14 cellular contexts compared by ENCODE assay signal in genomic region chr5:10677533-10677932, GRCh38.
DNase-seq lines count a peak whose midpoint lies in the region; ATAC-seq, FAIRE-seq and TF ChIP-seq lines count a peak whose summit lies in the region.
"Had no signal": no experiment of that assay in that cellular context is flagged by ENCODE, and none has a peak within 500 bp of the region (broad histone marks: within the 10 kb centered on the region; RNA-seq: fewer than 3 reads in every experiment).

No MANE protein-coding gene starts in this region.

- SMC1A ChIA-PET in GM12878 (lab: Charles Lee; ENCODE audit: uncharacterized antibody, unreplicated experiment) = no interaction called here

- TF ChIP-seq EP300 in HepG2 (IDR thresholded peaks at IDR 0.05; ENCODE audit: low read depth in 2 of 2, low read length in 2 of 2) = no peak
- TF ChIP-seq EP300 in HepG2 (CRISPR knock-in tag; IDR thresholded peaks at IDR 0.05; ENCODE audit: borderline replicate concordance) = no peak
- no peak for TF ChIP-seq EP300 in GM12878 (IDR thresholded peaks at IDR 0.05; ENCODE audit: borderline replicate concordance in 1 of 2, control insufficient read depth in 1 of 2, low read depth in 2 of 2, low read length in 2 of 2)

- H2AFZ ChIP-seq in HepG2 (ENCODE audit: low read length) = no peak overlapping the region
- H2AFZ ChIP-seq in GM12878 (ENCODE audit: control insufficient read depth, low read depth, low read length) = no peak overlapping the region

- no peaks in the 10 kb centered on the region for H3K27me3 ChIP-seq in HepG2 (ENCODE audit: control insufficient read depth in 1 of 2, insufficient read depth in 2 of 2, low read length in 2 of 2)
- H3K27me3 ChIP-seq in right lobe of liver = no peaks in the 10 kb centered on the region
- no peaks in the 10 kb centered on the region for H3K27me3 ChIP-seq in GM12878 (replicated peaks in 1 of 2; ENCODE audit: control insufficient read depth in 2 of 2, insufficient read depth in 2 of 2, low read length in 1 of 2)
- H3K27me3 ChIP-seq: BLaER1 treated with 17β-estradiol and CSF1 and Interleukin-3, amounts not matched to agents 10 nM and 100 nM had no signal

- WGBS in HepG2 (ENCODE audit: low lambda C conversion rate) = 99% methylated on average over 7 of the region's 7 CpGs
- 94% methylated on average over 3 of the region's 7 CpGs for WGBS in right lobe of liver (ENCODE audit: insufficient coverage, low coverage, low lambda C conversion rate, missing lambda C conversion rate)
- WGBS in GM12878 (ENCODE audit: insufficient coverage, insufficient replicate concordance, low lambda C conversion rate, missing lambda C conversion rate) = over 99% methylated on average over 7 of the region's 7 CpGs

- no peak for TF ChIP-seq CTCF in HepG2 (CRISPR knock-in tag; IDR thresholded peaks at IDR 0.05)
- TF ChIP-seq CTCF in right lobe of liver (IDR thresholded peaks at IDR 0.05) = no peak
- TF ChIP-seq CTCF in GM12878 (IDR thresholded peaks at IDR 0.05 in 2 of 3, conservative IDR thresholded peaks at IDR 0.05 in 1 of 3; ENCODE audit: control insufficient read depth in 2 of 3, extremely low read depth in 1 of 3, insufficient read depth in 1 of 3, low read depth in 3 of 3, low read length in 3 of 3) = no peak

- peaks cover 24 to 31% of the 10 kb centered on the region in 2 experiments for H3K36me3 ChIP-seq in HepG2 (replicated peaks in 1 of 2; ENCODE audit: control insufficient read depth in 1 of 2, insufficient read depth in 2 of 2, low read length in 2 of 2)
- H3K36me3 ChIP-seq in right lobe of liver = peaks cover 0 to 30% (median 15%) of the 10 kb centered on the region in 4 donors
- peaks cover 24 to 26% of the 10 kb centered on the region in 2 experiments; a peak in 3 of 4 replicates for H3K36me3 ChIP-seq in GM12878 (ENCODE audit: control insufficient read depth in 2 of 2, insufficient read depth in 2 of 2, low read length in 1 of 2)

- H3K4me1 ChIP-seq in HepG2 (ENCODE audit: insufficient read depth, low read length) (no peaks in the 10 kb centered on the region), right lobe of liver (peaks cover 0 to under 1% (median 0%) of the 10 kb centered on the region in 4 donors), GM12878 (ENCODE audit: control insufficient read depth, insufficient read depth, low read length) (no peaks in the 10 kb centered on the region)

- no peak overlapping the region for H3K4me2 ChIP-seq in HepG2 (ENCODE audit: low read depth, low read length)
- no peak overlapping the region for H3K4me2 ChIP-seq in GM12878 (ENCODE audit: control insufficient read depth, insufficient read depth)
- H3K4me2 ChIP-seq: BLaER1 treated with 17β-estradiol and CSF1 and Interleukin-3, amounts not matched to agents 10 nM and 100 nM had no signal

- no peak for DNase-seq in HepG2 (ENCODE audit: low spot score)
- DNase-seq in right lobe of liver = no peak
- DNase-seq in GM12878 (ENCODE audit: low read depth, low spot score) = no peak
- DNase-seq in mesenteric fat pad (ENCODE audit: low spot score) = peak; percentile 55
- no peak for DNase-seq in DMS53 treated with DMSO at 0.1 percent for 48 hours (lab: John Stamatoyannopoulos, UW; ENCODE audit: unreplicated experiment)
- no peak for DNase-seq in SHP77 treated with DMSO at 0.1 percent for 48 hours (lab: John Stamatoyannopoulos, UW)
- DNase-seq in T-helper 2 cell treated with Interferon-gamma antibody and Interleukin-4, amounts not matched to agents 5 μg/mL and 100 μg/mL, for 36 hours (ENCODE audit: low spot score) = no peak
- DNase-seq: CD4-positive, CD25-positive, alpha-beta regulatory T cell; DMS53; HCEC 1CT had no signal

- CTCF ChIA-PET in HepG2 (lab: Yijun Ruan, JAX; ENCODE audit: low intra/inter-chr PET ratio, low total read pairs) (no interaction called here), GM12878 (lab: Yijun Ruan, JAX) (no interaction called here)

- no peak overlapping the region for H3K27ac Mint-ChIP-seq in T-helper 2 cell treated with Interferon-gamma antibody and Interleukin-4, amounts not matched to agents 5 μg/mL and 100 μg/mL, for 36 hours

- no TSS peak for BruUV-seq in HepG2 (replicated peaks; lab: Mats Ljungman, UMichigan)
- no TSS peak for BruUV-seq in GM12878 (replicated peaks; lab: Mats Ljungman, UMichigan)

- H3K4me1 Mint-ChIP-seq in T-helper 2 cell treated with Interferon-gamma antibody and Interleukin-4, amounts not matched to agents 5 μg/mL and 100 μg/mL, for 36 hours (ENCODE audit: low read depth) = no peaks in the 10 kb centered on the region

- H3K36me3 Mint-ChIP-seq in T-helper 2 cell treated with Interferon-gamma antibody and Interleukin-4, amounts not matched to agents 5 μg/mL and 100 μg/mL, for 36 hours (ENCODE audit: low read depth) = peaks cover 16% of the 10 kb centered on the region

- H3K4me3 ChIP-seq in HepG2 (replicated peaks in 1 of 3; ENCODE audit: insufficient read depth in 1 of 3, low read depth in 2 of 3, low read length in 3 of 3) = no peak overlapping the region
- no peak overlapping the region for H3K4me3 ChIP-seq in right lobe of liver
- H3K4me3 ChIP-seq in GM12878 = no peak overlapping the region
- H3K4me3 ChIP-seq: BLaER1 treated with 17β-estradiol and CSF1 and Interleukin-3, amounts not matched to agents 10 nM and 100 nM had no signal

- in situ Hi-C loops in HepG2 (cut with HindIII; ENCODE audit: extremely low pct_ligation_motif_present, low pct_unique_long_range_greater_than_20kb) = no loop called here
- in situ Hi-C loops in GM12878 (cut with MboI) = no loop called here

- TF ChIP-seq POLR2A in HepG2 (IDR thresholded peaks at IDR 0.05; ENCODE audit: insufficient read depth in 1 of 2, low read depth in 2 of 2, low read length in 2 of 2) = no peak
- no peak for TF ChIP-seq POLR2A in right lobe of liver (IDR thresholded peaks at IDR 0.05)
- no peak for TF ChIP-seq POLR2A in GM12878 (IDR thresholded peaks at IDR 0.05; ENCODE audit: low read depth, low read length)

- RAD21 ChIA-PET in GM12878 (lab: Charles Lee; ENCODE audit: unreplicated experiment) = no interaction called here

- H3K79me2 ChIP-seq in HepG2 (ENCODE audit: insufficient read depth, low read length) (no peaks in the 10 kb centered on the region), GM12878 (ENCODE audit: control insufficient read depth, insufficient read depth, low read length) (no peaks in the 10 kb centered on the region)

- POLR2A ChIA-PET in HepG2 (lab: Yijun Ruan, JAX) = no interaction called here
- POLR2A ChIA-PET in GM12878 (lab: Charles Lee) = no interaction called here

- H3K9ac ChIP-seq in HepG2 (ENCODE audit: insufficient read depth, low read depth, low read length) = no peak overlapping the region
- H3K9ac ChIP-seq in GM12878 (ENCODE audit: control insufficient read depth, insufficient read depth, low read length) = no peak overlapping the region
- H3K9ac ChIP-seq: BLaER1 treated with 17β-estradiol and CSF1 and Interleukin-3, amounts not matched to agents 10 nM and 100 nM had no signal

- no peaks in the 10 kb centered on the region for H3K27me3 Mint-ChIP-seq in T-helper 2 cell treated with Interferon-gamma antibody and Interleukin-4, amounts not matched to agents 5 μg/mL and 100 μg/mL, for 36 hours (ENCODE audit: low read depth)
- H3K27me3 Mint-ChIP-seq: CD4-positive, CD25-positive, alpha-beta regulatory T cell had no signal

- ATAC-seq in HepG2 (no peak), right lobe of liver (no peak), GM12878 (no peak)

- H3K9me3 Mint-ChIP-seq in T-helper 2 cell treated with Interferon-gamma antibody and Interleukin-4, amounts not matched to agents 5 μg/mL and 100 μg/mL, for 36 hours = peaks cover 7% of the 10 kb centered on the region

- intact Hi-C loops in HepG2 (cut with micrococcal nuclease; ENCODE audit: unreplicated experiment) = no loop called here
- intact Hi-C loops in right lobe of liver (cut with DNase I) = no loop called here
- intact Hi-C loops in GM12878 (cut with micrococcal nuclease; ENCODE audit: unreplicated experiment) = no loop called here

- no peak for FAIRE-seq in HepG2 (lab: Jason Lieb, UNC)
- FAIRE-seq in GM12878 (lab: Jason Lieb, UNC) = no peak
- FAIRE-seq: H1, HTR-8/SVneo had no signal

- no peak overlapping the region for H3K4me3 Mint-ChIP-seq in T-helper 2 cell treated with Interferon-gamma antibody and Interleukin-4, amounts not matched to agents 5 μg/mL and 100 μg/mL, for 36 hours
- H3K4me3 Mint-ChIP-seq: CD4-positive, CD25-positive, alpha-beta regulatory T cell; HFFc6 had no signal

- H3K27ac ChIP-seq in HepG2 (ENCODE audit: extremely low read length, insufficient read depth, low read length) (no peak overlapping the region), right lobe of liver (no peak overlapping the region), GM12878 (ENCODE audit: control insufficient read depth, insufficient read depth) (no peak overlapping the region)
- H3K27ac ChIP-seq: BLaER1 treated with 17β-estradiol and CSF1 and Interleukin-3, amounts not matched to agents 10 nM and 100 nM had no signal

- H4K20me1 ChIP-seq in HepG2 (ENCODE audit: insufficient read depth, low read length) = no peaks in the 10 kb centered on the region
- no peaks in the 10 kb centered on the region for H4K20me1 ChIP-seq in GM12878 (ENCODE audit: control insufficient read depth, insufficient read depth)

- H3K9me3 ChIP-seq in HepG2 (ENCODE audit: low read length) = no peaks in the 10 kb centered on the region
- no peaks in the 10 kb centered on the region for H3K9me3 ChIP-seq in right lobe of liver
- H3K9me3 ChIP-seq in GM12878 (replicated peaks; ENCODE audit: control insufficient read depth, insufficient read depth, low read length) = no peaks in the 10 kb centered on the region; the same call in 2 of the 3 replicates

- TF ChIP-seq RAD21 in HepG2 (CRISPR knock-in tag; IDR thresholded peaks at IDR 0.05) (no peak), GM12878 (IDR thresholded peaks at IDR 0.05; ENCODE audit: insufficient read depth, low read depth, low read length) (no peak)

TF ChIP-seq in GM12878, 131 proteins besides CTCF, POLR2A, EP300 and RAD21 (continues in another document):
- 0 out of 2 replicates have a peak, but pooled peaks have one; percentile 19 for TF ChIP-seq PML (IDR thresholded peaks at IDR 0.05; ENCODE audit: low read length)
